Comparison of ENCODE assay signal across 15 cellular contexts in the genomic region with DNA sequence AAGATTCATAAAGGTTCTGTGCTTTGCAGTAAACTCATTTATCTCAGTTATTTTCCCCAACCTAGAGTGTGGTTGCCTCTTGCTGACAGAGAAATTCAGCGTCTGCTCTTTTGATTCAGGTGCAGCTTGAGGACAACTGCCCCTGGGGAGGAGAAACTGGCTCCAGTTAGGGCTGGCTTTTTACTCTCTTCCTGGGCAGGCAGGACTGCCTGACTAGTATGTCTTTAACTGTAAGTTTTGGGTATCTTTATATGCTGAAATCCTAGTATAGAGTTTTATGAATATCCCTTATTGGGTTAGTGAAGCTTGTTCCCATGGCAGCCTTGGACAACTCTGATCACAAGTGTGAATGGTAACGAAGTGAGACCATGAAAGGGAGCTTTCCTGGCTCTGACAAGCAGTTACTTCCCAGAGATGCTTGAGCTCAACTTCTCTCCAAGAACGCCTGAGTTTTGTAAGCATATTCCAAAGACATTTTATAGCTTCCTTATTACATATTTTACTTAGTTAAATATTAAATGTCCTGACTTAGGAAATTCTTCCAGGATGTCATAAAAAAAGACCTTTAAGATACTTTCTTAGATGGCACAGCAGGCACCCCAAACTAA. TPM values are rescaled to one million over a fixed set of nuclear protein-coding genes. Genes with fewer than 3 reads are reported as not detected.
DNase-seq lines count a peak whose midpoint lies in the region; ATAC-seq and TF ChIP-seq lines count a peak whose summit lies in the region.
"Had no signal": no experiment of that assay in that cellular context is flagged by ENCODE, and none has a peak within 500 bp of the region (broad histone marks: within the 10 kb centered on the region; RNA-seq: fewer than 3 reads in every experiment).

No MANE protein-coding gene starts in this region.

- H3K27me3 Mint-ChIP-seq in CD8-positive, alpha-beta T cell (ENCODE audit: low read depth) = no peaks in the 10 kb centered on the region
- no peaks in the 10 kb centered on the region for H3K27me3 Mint-ChIP-seq in T-cell
- H3K27me3 Mint-ChIP-seq: CD8-positive, alpha-beta memory T cell; IgD-negative memory B cell had no signal

- intact Hi-C loops in colonic mucosa (cut with DNase I) (no loop called here), left cardiac atrium (cut with DNase I) (no loop called here)
- intact Hi-C loops in CD8-positive, alpha-beta T cell (cut with DNase I, micrococcal nuclease) = no loop called here

- H3K27ac ChIP-seq in colonic mucosa = peak overlapping the region; percentile 80
- peak overlapping the region; percentile 72 to 75 for H3K27ac ChIP-seq in mucosa of rectum (ENCODE audit: low read depth in 2 of 2, low read length in 2 of 2)
- no peak overlapping the region for H3K27ac ChIP-seq in CD8-positive, alpha-beta T cell (ENCODE audit: low read depth, low read length)

- no peak for TF ChIP-seq CTCF in colonic mucosa (IDR thresholded peaks at IDR 0.05)
- TF ChIP-seq CTCF in CD8-positive, alpha-beta T cell (IDR thresholded peaks at IDR 0.05) = no peak

- H3K27me3 ChIP-seq in colonic mucosa = no peaks in the 10 kb centered on the region
- no peaks in the 10 kb centered on the region for H3K27me3 ChIP-seq in mucosa of rectum (ENCODE audit: control insufficient read depth in 2 of 2, insufficient read depth in 2 of 2, low read length in 2 of 2)
- no peaks in the 10 kb centered on the region for H3K27me3 ChIP-seq in CD8-positive, alpha-beta T cell (ENCODE audit: insufficient read depth, low read length)

- H3K36me3 ChIP-seq in colonic mucosa (no peaks in the 10 kb centered on the region), mucosa of rectum (ENCODE audit: control insufficient read depth in 2 of 2, insufficient read depth in 2 of 2, low read length in 2 of 2) (peaks cover 29 to 31% of the 10 kb centered on the region in 2 donors)
- no peaks in the 10 kb centered on the region for H3K36me3 ChIP-seq in CD8-positive, alpha-beta T cell (ENCODE audit: insufficient read depth, low read length)

- H3K9ac ChIP-seq in colonic mucosa (ENCODE audit: low read depth in 2 of 2, low read length in 2 of 2) (peak overlapping the region in 1 of 2 donors; percentile 58), mucosa of rectum (ENCODE audit: low read depth in 1 of 2, low read length in 2 of 2) (peak overlapping the region in 1 of 2 donors; percentile 41)

- no peak overlapping the region for H3K27ac Mint-ChIP-seq in CD8-positive, alpha-beta T cell
- no peak overlapping the region for H3K27ac Mint-ChIP-seq in T-cell
- H3K27ac Mint-ChIP-seq: CD8-positive, alpha-beta memory T cell; IgD-negative memory B cell had no signal

- ATAC-seq in CD8-positive, alpha-beta T cell = no peak
- ATAC-seq in left cardiac atrium = no peak
- ATAC-seq in T-cell (replicated peaks in 1 of 4) = no peak

- POLR2A ChIA-PET in CD8-positive, alpha-beta T cell (lab: Charles Lee) = no interaction called here
- POLR2A ChIA-PET in T-cell (lab: Charles Lee) = no interaction called here

- no peaks in the 10 kb centered on the region for H3K9me3 ChIP-seq in colonic mucosa
- H3K9me3 ChIP-seq in mucosa of rectum (ENCODE audit: control insufficient read depth in 2 of 2, low read length in 2 of 2) = no peaks in the 10 kb centered on the region
- no peaks in the 10 kb centered on the region for H3K9me3 ChIP-seq in CD8-positive, alpha-beta T cell (ENCODE audit: low read length)

- no peak overlapping the region for H3K4me3 ChIP-seq in colonic mucosa
- no peak overlapping the region for H3K4me3 ChIP-seq in mucosa of rectum (ENCODE audit: low read length in 2 of 2)
- no peak overlapping the region for H3K4me3 ChIP-seq in CD8-positive, alpha-beta T cell (ENCODE audit: low read depth, low read length)

- H3K9me3 Mint-ChIP-seq in CD8-positive, alpha-beta T cell = peaks cover 3% of the 10 kb centered on the region
- peaks cover 4 to 10% (median 7%) of the 10 kb centered on the region in 3 donors for H3K9me3 Mint-ChIP-seq in T-cell

- H3K4me3 Mint-ChIP-seq in CD8-positive, alpha-beta T cell = no peak overlapping the region
- H3K4me3 Mint-ChIP-seq in T-cell = no peak overlapping the region
- H3K4me3 Mint-ChIP-seq: CD14-positive monocyte; CD8-positive, alpha-beta memory T cell; H9; IgD-negative memory B cell had no signal

- H3K36me3 Mint-ChIP-seq in CD8-positive, alpha-beta T cell = peaks cover 2% of the 10 kb centered on the region
- H3K36me3 Mint-ChIP-seq in T-cell = peaks cover 7% of the 10 kb centered on the region

- no peaks in the 10 kb centered on the region for H3K4me1 Mint-ChIP-seq in CD8-positive, alpha-beta T cell (ENCODE audit: low read depth)
- H3K4me1 Mint-ChIP-seq in T-cell = no peaks in the 10 kb centered on the region
- H3K4me1 Mint-ChIP-seq: CD8-positive, alpha-beta memory T cell had no signal

- peak; percentile 36 for DNase-seq in HT-29 (ENCODE audit: low spot score)
- peak; percentile 51 for DNase-seq in colonic mucosa
- no peak for DNase-seq in NAMALWA (ENCODE audit: low spot score)
- no peak for DNase-seq in CD8-positive, alpha-beta T cell
- DNase-seq in left cardiac atrium = no peak
- no peak for DNase-seq in T-cell
- DNase-seq: Caco-2; CD8-positive, alpha-beta memory T cell; DMS53; GF-D8; GOT3; H9 had no signal

- CTCF ChIA-PET in CD8-positive, alpha-beta T cell (lab: Charles Lee) = interaction anchor here (1.0 kb wide), 1 partner anchor 404 kb away, joined by 3 read pairs; no protein-coding TSS in a partner anchor
- CTCF ChIA-PET in T-cell (lab: Charles Lee) = no interaction called here

- H3K4me1 ChIP-seq in colonic mucosa (peaks cover 8% of the 10 kb centered on the region), mucosa of rectum (ENCODE audit: control insufficient read depth in 2 of 2, insufficient read depth in 2 of 2, low read length in 2 of 2) (peaks cover 21 to 24% of the 10 kb centered on the region in 2 donors)
- no peaks in the 10 kb centered on the region for H3K4me1 ChIP-seq in CD8-positive, alpha-beta T cell (ENCODE audit: insufficient read depth, low read length)
- H3K4me1 ChIP-seq: Caco-2 had no signal

RNA-seq across cellular contexts. Expression of gene CCNB2, which starts 27.1 kb away (rescaled TPM):
- 84.6 and 89.0 TPM in 2 replicates for total RNA-seq in HT-29 (2014; rRNA removed; shearing (Covaris generic))
- total RNA-seq in colonic mucosa (10 to 100 TPM; 22.7 to 64.0 TPM), left cardiac atrium (under 1 TPM; 0.55 to 0.94 TPM), T-cell (1 to 10 TPM in 3 of 5 donors, under 1 TPM in 2; 0.46 to 1.5 (median 1.1) TPM)
- under 1 TPM; 0.33 to 0.64 TPM for total RNA-seq in CD8-positive, alpha-beta T cell

Comparison
In these comparisons a context has a peak if more than half of its experiments do, and no peak if none do; other contexts are left out.
1. DNase-seq: peak in HT-29 (single experiment) and colonic mucosa (single experiment); none in NAMALWA (single experiment), CD8-positive, alpha-beta T cell (0 of 7), left cardiac atrium (single experiment) and T-cell (0 of 34).
2. RNA of gene CCNB2, which starts 27.1 kb away (total RNA-seq): 84.6 to 89.0 TPM in HT-29 and 22.7 to 64.0 TPM in colonic mucosa; 0.46 to 1.5 TPM in T-cell, 0.55 to 0.94 TPM in left cardiac atrium and 0.33 to 0.64 TPM in CD8-positive, alpha-beta T cell; every median in the first group is over 4 times any median in the second.